ENCODE assay signal across 22 cellular contexts in genomic region chr17:55167024-55167721, GRCh38.
DNase-seq lines count a peak whose midpoint lies in the region; ATAC-seq and TF ChIP-seq lines count a peak whose summit lies in the region.
"Had no signal": no experiment of that assay in that cellular context is flagged by ENCODE, and none has a peak within 500 bp of the region (broad histone marks: within the 10 kb centered on the region; RNA-seq: fewer than 3 reads in every experiment).

No MANE protein-coding gene starts in this region.

- H3K4me3 ChIP-seq in SK-N-SH (ENCODE audit: low read depth in 2 of 2, low read length in 1 of 2) (no peak overlapping the region), astrocyte of the spinal cord (ENCODE audit: low read depth, low read length) (no peak overlapping the region), hepatocyte (no peak overlapping the region), thyroid gland (replicated peaks in 1 of 3) (no peak overlapping the region)
- H3K4me3 ChIP-seq: BLaER1 treated with 17β-estradiol and CSF1 and Interleukin-3, amounts not matched to agents 10 nM and 100 nM; PC-9 had no signal

- intact Hi-C loops in thyroid gland (cut with DNase I), result no loop called here

- no peaks in the 10 kb centered on the region for H3K9me3 ChIP-seq in SK-N-SH
- no peaks in the 10 kb centered on the region for H3K9me3 ChIP-seq in hepatocyte (ENCODE audit: low read depth)
- no peaks in the 10 kb centered on the region for H3K9me3 ChIP-seq in thyroid gland
- H3K9me3 ChIP-seq: BLaER1 treated with 17β-estradiol and CSF1 and Interleukin-3, amounts not matched to agents 10 nM and 100 nM; Caco-2 had no signal

- H3K9me2 ChIP-seq in SK-N-SH (no peaks in the 10 kb centered on the region), hepatocyte (replicated peaks; ENCODE audit: insufficient read depth) (no peaks in the 10 kb centered on the region)

- ATAC-seq in SK-N-SH treated with all-trans-retinoic acid at 6 μM for 48 hours (peak; percentile 20; the same call in 1 of the 3 replicates), GM18502 (IDR thresholded peaks at IDR 0.05; ENCODE audit: poor library complexity, unreplicated experiment) (no peak)
- ATAC-seq in activated T-cell treated with anti-CD3 and anti-CD28 coated beads, Interleukin-2, amount 50 U/mL, for 4 hours, result no peak
- no peak for ATAC-seq in naive thymus-derived CD8-positive, alpha-beta T cell

- H3K9ac ChIP-seq in SK-N-SH, result no peak overlapping the region
- H3K9ac ChIP-seq: BLaER1 treated with 17β-estradiol and CSF1 and Interleukin-3, amounts not matched to agents 10 nM and 100 nM; KMS-11 had no signal

- H3K27ac ChIP-seq in SK-N-SH (ENCODE audit: low read depth in 2 of 2, low read length in 1 of 2) (no peak overlapping the region), hepatocyte (peak overlapping the region; percentile 28), thyroid gland (no peak overlapping the region)
- H3K27ac ChIP-seq: 22Rv1; BLaER1 treated with 17β-estradiol and CSF1 and Interleukin-3, amounts not matched to agents 10 nM and 100 nM; KMS-11; PC-9 had no signal

- H3K79me2 ChIP-seq in SK-N-SH (ENCODE audit: insufficient read depth) (no peaks in the 10 kb centered on the region), hepatocyte (no peaks in the 10 kb centered on the region)

- in situ Hi-C loops in astrocyte of the spinal cord (cut with HindIII; ENCODE audit: low sequenced_read_pairs), result no loop called here

- H2AFZ ChIP-seq in SK-N-SH (ENCODE audit: low read depth) (no peak overlapping the region), hepatocyte (no peak overlapping the region)
- H2AFZ ChIP-seq: PC-9 had no signal

- H3K27me3 ChIP-seq in SK-N-SH (ENCODE audit: insufficient read depth) (no peaks in the 10 kb centered on the region), hepatocyte (no peaks in the 10 kb centered on the region), thyroid gland (no peaks in the 10 kb centered on the region)
- H3K27me3 ChIP-seq: BLaER1 treated with 17β-estradiol and CSF1 and Interleukin-3, amounts not matched to agents 10 nM and 100 nM had no signal

- 60% methylated on average over 2 of the region's 2 CpGs for WGBS in SK-N-SH (ENCODE audit: low lambda C conversion rate)
- 62% methylated on average over 2 of the region's 2 CpGs for WGBS in hepatocyte (ENCODE audit: low lambda C conversion rate, missing lambda C conversion rate)
- 64 to 80% methylated on average over 2 of the region's 2 CpGs for WGBS in thyroid gland, 2 donors

- peaks cover 2% of the 10 kb centered on the region for H3K4me1 Mint-ChIP-seq in activated T-cell treated with anti-CD3 and anti-CD28 coated beads, Interleukin-2, amount 50 U/mL, for 4 hours (ENCODE audit: low read depth)
- H3K4me1 Mint-ChIP-seq in naive thymus-derived CD8-positive, alpha-beta T cell, result peaks cover 0 to 5% (median 1%) of the 10 kb centered on the region in 4 donors

- H3K27ac Mint-ChIP-seq in naive thymus-derived CD8-positive, alpha-beta T cell, result no peak overlapping the region

- TF ChIP-seq RAD21 in SK-N-SH (IDR thresholded peaks at IDR 0.05; ENCODE audit: low read length), result no peak

- TF ChIP-seq EP300 in SK-N-SH (IDR thresholded peaks at IDR 0.05; ENCODE audit: borderline replicate concordance in 1 of 2, low read depth in 1 of 2, low read length in 1 of 2), result no peak

- H3K4me2 ChIP-seq in SK-N-SH, result no peak overlapping the region
- no peak overlapping the region for H3K4me2 ChIP-seq in hepatocyte
- H3K4me2 ChIP-seq: BLaER1 treated with 17β-estradiol and CSF1 and Interleukin-3, amounts not matched to agents 10 nM and 100 nM; KMS-11; PC-9 had no signal

- H3K27me3 Mint-ChIP-seq in activated T-cell treated with anti-CD3 and anti-CD28 coated beads, Interleukin-2, amount 50 U/mL, for 4 hours (ENCODE audit: low read depth), result no peaks in the 10 kb centered on the region
- no peaks in the 10 kb centered on the region for H3K27me3 Mint-ChIP-seq in naive thymus-derived CD8-positive, alpha-beta T cell
- H3K27me3 Mint-ChIP-seq: CD4-positive, alpha-beta memory T cell had no signal

- CTCF ChIA-PET in SK-N-SH (lab: Yijun Ruan, JAX), result interaction anchor here (0.9 to 1.5 kb wide), 3 partner anchors 10 to 19 kb away, joined by 3 to 4 read pairs (median 3); no protein-coding TSS in a partner anchor

- peaks cover 6% of the 10 kb centered on the region for H3K36me3 Mint-ChIP-seq in activated T-cell treated with anti-CD3 and anti-CD28 coated beads, Interleukin-2, amount 50 U/mL, for 4 hours (ENCODE audit: insufficient read depth)
- peaks cover 7 to 29% (median 21%) of the 10 kb centered on the region in 3 donors for H3K36me3 Mint-ChIP-seq in naive thymus-derived CD8-positive, alpha-beta T cell

- POLR2A ChIA-PET in SK-N-SH (lab: Yijun Ruan, JAX), result no interaction called here
- POLR2A ChIA-PET in naive thymus-derived CD8-positive, alpha-beta T cell (lab: Charles Lee), result no interaction called here

- H3K9me3 Mint-ChIP-seq in activated T-cell treated with anti-CD3 and anti-CD28 coated beads, Interleukin-2, amount 50 U/mL, for 4 hours, result no peaks in the 10 kb centered on the region
- peaks cover 0 to 1% (median 0%) of the 10 kb centered on the region in 9 donors for H3K9me3 Mint-ChIP-seq in naive thymus-derived CD8-positive, alpha-beta T cell
- H3K9me3 Mint-ChIP-seq: CD4-positive, alpha-beta memory T cell had no signal

- peaks cover 0 to 21% of the 10 kb centered on the region in 2 experiments; a peak in 3 of 4 replicates for H3K4me1 ChIP-seq in SK-N-SH (ENCODE audit: control insufficient read depth in 1 of 2, insufficient read depth in 2 of 2, low read depth in 1 of 2, low read length in 1 of 2)
- no peaks in the 10 kb centered on the region for H3K4me1 ChIP-seq in hepatocyte (ENCODE audit: insufficient read depth)
- H3K4me1 ChIP-seq in thyroid gland, result peaks cover 20 to 23% of the 10 kb centered on the region in 2 donors
- H3K4me1 ChIP-seq: Caco-2 had no signal

- no peaks in the 10 kb centered on the region for H4K20me1 ChIP-seq in SK-N-SH (ENCODE audit: insufficient read depth)
- H4K20me1 ChIP-seq in hepatocyte (ENCODE audit: insufficient read depth, poor library complexity, severe bottlenecking), result no peaks in the 10 kb centered on the region
- H4K20me1 ChIP-seq: BLaER1 treated with 17β-estradiol and CSF1 and Interleukin-3, amounts not matched to agents 10 nM and 100 nM had no signal

- no peak for TF ChIP-seq CTCF in SK-N-SH (IDR thresholded peaks at IDR 0.05)
- TF ChIP-seq CTCF in astrocyte of the spinal cord (IDR thresholded peaks at IDR 0.05; ENCODE audit: low read depth, low read length), result no peak
- no peak for TF ChIP-seq CTCF in hepatocyte (IDR thresholded peaks at IDR 0.05; ENCODE audit: poor library complexity)
- no peak for TF ChIP-seq CTCF in thyroid gland (IDR thresholded peaks at IDR 0.05)

- no peak overlapping the region for H3K4me3 Mint-ChIP-seq in activated T-cell treated with anti-CD3 and anti-CD28 coated beads, Interleukin-2, amount 50 U/mL, for 4 hours
- H3K4me3 Mint-ChIP-seq in naive thymus-derived CD8-positive, alpha-beta T cell, result no peak overlapping the region
- H3K4me3 Mint-ChIP-seq: CD4-positive, alpha-beta memory T cell had no signal

- peaks cover 5% of the 10 kb centered on the region for H3F3A ChIP-seq in SK-N-SH (replicated peaks; ENCODE audit: insufficient read depth)

- no peaks in the 10 kb centered on the region for H3K36me3 ChIP-seq in SK-N-SH (replicated peaks in 1 of 2; ENCODE audit: control insufficient read depth in 1 of 2, insufficient read depth in 2 of 2, low read length in 1 of 2)
- H3K36me3 ChIP-seq in hepatocyte (replicated peaks; ENCODE audit: insufficient read depth, low read depth), result no peaks in the 10 kb centered on the region
- H3K36me3 ChIP-seq in thyroid gland, result no peaks in the 10 kb centered on the region

- DNase-seq in SK-N-SH, result no peak
- DNase-seq in astrocyte of the spinal cord (ENCODE audit: low read depth, low spot score), result peak; percentile 18
- no peak for DNase-seq in hepatocyte (ENCODE audit: low spot score)
- no peak for DNase-seq in activated T-cell treated with anti-CD3 and anti-CD28 coated beads, Interleukin-2, amount 50 U/mL, for 4 hours
- no peak for DNase-seq in naive thymus-derived CD8-positive, alpha-beta T cell
- DNase-seq in thyroid gland, result no peak
- DNase-seq: Caco-2; CD4-positive, alpha-beta memory T cell; DND-41; NCI-H1694; NCI-H2081 treated with DMSO at 0.1 percent for 48 hours; NCI-H2171 treated with DMSO at 0.1 percent for 48 hours; NCI-H446; NCI-H526; PC-9; RPMI8226; SHP77 had no signal

- no peak for TF ChIP-seq POLR2A in thyroid gland (IDR thresholded peaks at IDR 0.05)

TF ChIP-seq in SK-N-SH treated with all-trans-retinoic acid at 6 μM for 48 hours, 23 proteins besides CTCF, POLR2A, EP300 and RAD21:
- TF ChIP-seq ISL1 (CRISPR knock-in tag; IDR thresholded peaks at IDR 0.05), result peak; percentile 18; the same call in 1 of the 2 replicates
- no peak for TF ChIP-seq POU6F1 (CRISPR knock-in tag; IDR thresholded peaks at IDR 0.05; ENCODE audit: borderline replicate concordance, low read depth)
TF ChIP-seq in SK-N-SH treated with all-trans-retinoic acid at 6 μM for 48 hours: peak in this region for 1.

TF ChIP-seq in SK-N-SH, 30 proteins besides CTCF, POLR2A, EP300 and RAD21:
- no peak for TF ChIP-seq RCOR1 (IDR thresholded peaks at IDR 0.05; ENCODE audit: low read length)
- no peak for TF ChIP-seq FOXJ3 (CRISPR knock-in tag; IDR thresholded peaks at IDR 0.05)
- TF ChIP-seq YY1 (IDR thresholded peaks at IDR 0.05; ENCODE audit: low read depth), result no peak
TF ChIP-seq in SK-N-SH: peak in this region for 0.
